In the genomic region with DNA sequence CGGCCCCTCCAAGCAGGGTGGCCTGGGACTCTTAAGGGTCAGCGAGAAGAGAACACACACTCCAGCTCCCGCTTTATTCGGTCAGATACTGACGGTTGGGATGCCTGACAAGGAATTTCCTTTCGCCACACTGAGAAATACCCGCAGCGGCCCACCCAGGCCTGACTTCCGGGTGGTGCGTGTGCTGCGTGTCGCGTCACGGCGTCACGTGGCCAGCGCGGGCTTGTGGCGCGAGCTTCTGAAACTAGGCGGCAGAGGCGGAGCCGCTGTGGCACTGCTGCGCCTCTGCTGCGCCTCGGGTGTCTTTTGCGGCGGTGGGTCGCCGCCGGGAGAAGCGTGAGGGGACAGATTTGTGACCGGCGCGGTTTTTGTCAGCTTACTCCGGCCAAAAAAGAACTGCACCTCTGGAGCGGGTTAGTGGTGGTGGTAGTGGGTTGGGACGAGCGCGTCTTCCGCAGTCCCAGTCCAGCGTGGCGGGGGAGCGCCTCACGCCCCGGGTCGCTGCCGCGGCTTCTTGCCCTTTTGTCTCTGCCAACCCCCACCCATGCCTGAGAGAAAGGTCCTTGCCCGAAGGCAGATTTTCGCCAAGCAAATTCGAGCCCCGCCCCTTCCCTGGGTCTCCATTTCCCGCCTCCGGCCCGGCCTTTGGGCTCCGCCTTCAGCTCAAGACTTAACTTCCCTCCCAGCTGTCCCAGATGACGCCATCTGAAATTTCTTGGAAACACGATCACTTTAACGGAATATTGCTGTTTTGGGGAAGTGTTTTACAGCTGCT, we compare ENCODE assay signal across 8 cellular contexts. TPM values are rescaled to one million over a fixed set of nuclear protein-coding genes. Genes with fewer than 3 reads are reported as not detected.
DNase-seq lines count a peak whose midpoint lies in the region; ATAC-seq, FAIRE-seq and TF ChIP-seq lines count a peak whose summit lies in the region.

A gene with protein sequence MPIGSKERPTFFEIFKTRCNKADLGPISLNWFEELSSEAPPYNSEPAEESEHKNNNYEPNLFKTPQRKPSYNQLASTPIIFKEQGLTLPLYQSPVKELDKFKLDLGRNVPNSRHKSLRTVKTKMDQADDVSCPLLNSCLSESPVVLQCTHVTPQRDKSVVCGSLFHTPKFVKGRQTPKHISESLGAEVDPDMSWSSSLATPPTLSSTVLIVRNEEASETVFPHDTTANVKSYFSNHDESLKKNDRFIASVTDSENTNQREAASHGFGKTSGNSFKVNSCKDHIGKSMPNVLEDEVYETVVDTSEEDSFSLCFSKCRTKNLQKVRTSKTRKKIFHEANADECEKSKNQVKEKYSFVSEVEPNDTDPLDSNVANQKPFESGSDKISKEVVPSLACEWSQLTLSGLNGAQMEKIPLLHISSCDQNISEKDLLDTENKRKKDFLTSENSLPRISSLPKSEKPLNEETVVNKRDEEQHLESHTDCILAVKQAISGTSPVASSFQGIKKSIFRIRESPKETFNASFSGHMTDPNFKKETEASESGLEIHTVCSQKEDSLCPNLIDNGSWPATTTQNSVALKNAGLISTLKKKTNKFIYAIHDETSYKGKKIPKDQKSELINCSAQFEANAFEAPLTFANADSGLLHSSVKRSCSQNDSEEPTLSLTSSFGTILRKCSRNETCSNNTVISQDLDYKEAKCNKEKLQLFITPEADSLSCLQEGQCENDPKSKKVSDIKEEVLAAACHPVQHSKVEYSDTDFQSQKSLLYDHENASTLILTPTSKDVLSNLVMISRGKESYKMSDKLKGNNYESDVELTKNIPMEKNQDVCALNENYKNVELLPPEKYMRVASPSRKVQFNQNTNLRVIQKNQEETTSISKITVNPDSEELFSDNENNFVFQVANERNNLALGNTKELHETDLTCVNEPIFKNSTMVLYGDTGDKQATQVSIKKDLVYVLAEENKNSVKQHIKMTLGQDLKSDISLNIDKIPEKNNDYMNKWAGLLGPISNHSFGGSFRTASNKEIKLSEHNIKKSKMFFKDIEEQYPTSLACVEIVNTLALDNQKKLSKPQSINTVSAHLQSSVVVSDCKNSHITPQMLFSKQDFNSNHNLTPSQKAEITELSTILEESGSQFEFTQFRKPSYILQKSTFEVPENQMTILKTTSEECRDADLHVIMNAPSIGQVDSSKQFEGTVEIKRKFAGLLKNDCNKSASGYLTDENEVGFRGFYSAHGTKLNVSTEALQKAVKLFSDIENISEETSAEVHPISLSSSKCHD (N-terminal part only) (plus strand): TSS at position 254 of the 775 bp plus-strand sequence. CDS start 953 bp downstream, outside the sequence.
A gene with protein sequence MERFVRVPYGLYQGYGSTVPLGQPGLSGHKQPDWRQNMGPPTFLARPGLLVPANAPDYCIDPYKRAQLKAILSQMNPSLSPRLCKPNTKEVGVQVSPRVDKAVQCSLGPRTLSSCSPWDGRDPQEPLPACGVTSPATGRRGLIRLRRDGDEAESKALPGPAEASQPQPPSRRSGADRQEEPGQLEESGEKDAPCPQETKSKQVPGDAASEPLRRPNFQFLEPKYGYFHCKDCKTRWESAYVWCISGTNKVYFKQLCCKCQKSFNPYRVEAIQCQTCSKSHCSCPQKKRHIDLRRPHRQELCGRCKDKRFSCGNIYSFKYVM (minus strand): TSS at position 109 of the 775 bp plus-strand sequence. CDS start 3,438 bp downstream, outside the sequence.

- no peaks in the 10 kb centered on the region; the same call in 1 of the 2 replicates for H3K9me3 ChIP-seq in OCI-LY7 (ENCODE audit: low read length)

- POLR2A ChIA-PET in OCI-LY7 (lab: Charles Lee), result interaction anchor here (0.5 to 1.3 kb wide), 16 partner anchors 8 to 406 kb away, joined by 3 to 6 read pairs (median 3); a partner anchor contains a TSS

- H3K4me2 ChIP-seq in OCI-LY7 (ENCODE audit: low read length), result peak within 1 kb of the TSS; percentile 90

- peak within 1 kb of the TSS; percentile 79 for H3K4me3 ChIP-seq in OCI-LY7 (ENCODE audit: low read depth, low read length, poor library complexity, severe bottlenecking)

- CTCF ChIA-PET in OCI-LY7 (lab: Charles Lee; ENCODE audit: unreplicated experiment), result no interaction called here

- ATAC-seq in GM21381 (IDR thresholded peaks at IDR 0.05; ENCODE audit: unreplicated experiment), result peak; percentile 94

- H3K27ac ChIP-seq in OCI-LY7 (ENCODE audit: low read depth, low read length, poor library complexity, severe bottlenecking), result peak within 1 kb of the TSS; percentile 92
- H3K27ac ChIP-seq in epithelial cell of prostate, result peak within 1 kb of the TSS; percentile 61

- TF ChIP-seq CTCF in OCI-LY7 (conservative IDR thresholded peaks at IDR 0.05; ENCODE audit: low read length), result no peak

- peaks cover 32% of the 10 kb centered on the region for H3K36me3 ChIP-seq in OCI-LY7 (ENCODE audit: insufficient read depth, low read length)

- intact Hi-C loops in OCI-LY7 (cut with micrococcal nuclease; ENCODE audit: unreplicated experiment), result loop anchor here (2.0 to 10.0 kb wide), 7 partner anchors 68 to 1153 kb away; a partner anchor contains a TSS

- DNase-seq in D341Med (ENCODE audit: low spot score) (peak; percentile 92), HTR-8/SVneo (ENCODE audit: insufficient read length, low spot score) (peak; percentile 76), OCI-LY7 (ENCODE audit: low spot score) (peak; percentile 94), activated T-cell treated with anti-CD3 and anti-CD28 coated beads for 4 hours (peak; percentile 78), epithelial cell of prostate (ENCODE audit: low read depth, low spot score) (peak; percentile 16), mucosa of gallbladder (ENCODE audit: low spot score) (peak; percentile 90)
- peak; percentile 59 to 77 for DNase-seq in stimulated activated CD8-positive, alpha-beta memory T cell treated with anti-CD3 and anti-CD28 coated beads, Interleukin-4, amount 100 ng/mL, for 1 hour (ENCODE audit: low read depth in 2 of 2, low spot score in 1 of 2)

- TSS peak; percentile 92 for BruUV-seq in OCI-LY7 (replicated peaks; lab: Mats Ljungman, UMichigan)

- no peaks in the 10 kb centered on the region for H4K20me1 ChIP-seq in OCI-LY7 (ENCODE audit: insufficient read depth, low read length)

- FAIRE-seq in HTR-8/SVneo (lab: Jason Lieb, UNC), result no peak

- H3K9me2 ChIP-seq in OCI-LY7 (ENCODE audit: insufficient read depth, low read length), result no peaks in the 10 kb centered on the region

- peaks cover 24% of the 10 kb centered on the region; the same call in 1 of the 2 replicates for H3K79me2 ChIP-seq in OCI-LY7 (ENCODE audit: insufficient read depth, low read depth, low read length)

- H3K4me1 ChIP-seq in OCI-LY7 (ENCODE audit: insufficient read depth, low read length, poor library complexity, severe bottlenecking), result peaks cover 27% of the 10 kb centered on the region

- H2AFZ ChIP-seq in OCI-LY7 (ENCODE audit: low read length), result peak within 1 kb of the TSS; percentile 78

RNA-seq across cellular contexts. Expression of the first gene that starts in this region (rescaled TPM):
- 16.9 and 25.8 TPM in 2 replicates for total RNA-seq in OCI-LY7 (2014; rRNA removed; shearing (Covaris generic))
- 34.3 and 36.4 TPM in 2 replicates for total RNA-seq in OCI-LY7 (2022)
- total RNA-seq in mucosa of gallbladder, result 0.60 TPM

RNA-seq across cellular contexts. Expression of the second gene that starts in this region (rescaled TPM):
- 0.10 and 0.32 TPM in 2 replicates for total RNA-seq in OCI-LY7 (2014; rRNA removed; shearing (Covaris generic))
- total RNA-seq in OCI-LY7 (2022) (0.76 and 1.1 TPM in 2 replicates), mucosa of gallbladder (not detected)

Comparison
In these comparisons a context has a peak if more than half of its experiments do, and no peak if none do; other contexts are left out.
1. Peak in every context shown above with its lines: DNase-seq, ATAC-seq, H3K4me3 ChIP-seq and H3K27ac ChIP-seq.
2. RNA of the first gene that starts in this region (total RNA-seq): 16.9 to 36.4 TPM in OCI-LY7; 0.60 TPM in mucosa of gallbladder (single experiment); every median in the first group is over 10 times any median in the second.
3. Peak in DNase-seq in mucosa of gallbladder; RNA of the genes that start here not detected or under 1 TPM.
4. DNase-seq: peak in every context shown above with its lines; median percentile 94 in OCI-LY7; 92 in D341Med; 90 in mucosa of gallbladder; 78 in activated T-cell treated with anti-CD3 and anti-CD28 coated beads for 4 hours; 76 in HTR-8/SVneo; 68 in stimulated activated CD8-positive, alpha-beta memory T cell treated with anti-CD3 and anti-CD28 coated beads, Interleukin-4, amount 100 ng/mL, for 1 hour; 16 in epithelial cell of prostate.